17 cellular contexts compared by ENCODE assay signal in genomic region chr10:48245977-48246376, GRCh38. TPM values are rescaled to one million over a fixed set of nuclear protein-coding genes. Genes with fewer than 3 reads are reported as not detected.
DNase-seq lines count a peak whose midpoint lies in the region; ATAC-seq and TF ChIP-seq lines count a peak whose summit lies in the region.
"Had no signal": no experiment of that assay in that cellular context is flagged by ENCODE, and none has a peak within 500 bp of the region (broad histone marks: within the 10 kb centered on the region; RNA-seq: fewer than 3 reads in every experiment).

No MANE protein-coding gene starts in this region.

- DNase-seq in activated CD8-positive, alpha-beta memory T cell treated with anti-CD3 and anti-CD28 coated beads, Interleukin-2, amount 10 ng/mL, durations not matched to agents 7 days and 5 days = peak; percentile 16
- DNase-seq in activated CD8-positive, alpha-beta memory T cell treated with anti-CD3 and anti-CD28 coated beads, Interleukin-2, amount 50 U/mL, for 48 hours = no peak
- DNase-seq in H9 = peak; percentile 10
- peak; percentile 80 for DNase-seq in esophagus muscularis mucosa (ENCODE audit: extremely low spot score)
- DNase-seq in sigmoid colon = peak; percentile 37
- DNase-seq in activated T-cell treated with anti-CD3 and anti-CD28 coated beads, Interleukin-2, amount 50 U/mL, for 4 hours = no peak
- no peak for DNase-seq in NCI-H1436 treated with DMSO at 0.1 percent for 48 hours (lab: John Stamatoyannopoulos, UW)
- DNase-seq: ACHN; BE2C; C1 segment of cervical spinal cord; CD4-positive, CD25-positive, alpha-beta regulatory T cell; CD8-positive, alpha-beta memory T cell; COR-L47; HCEC 1CT had no signal

- H3K36me3 ChIP-seq in esophagus muscularis mucosa (no peaks in the 10 kb centered on the region), sigmoid colon (no peaks in the 10 kb centered on the region)
- H3K36me3 ChIP-seq: BE2C had no signal

- no peaks in the 10 kb centered on the region for H3K4me1 Mint-ChIP-seq in activated CD8-positive, alpha-beta memory T cell treated with anti-CD3 and anti-CD28 coated beads, Interleukin-2, amount 10 ng/mL, durations not matched to agents 7 days and 5 days
- H3K4me1 Mint-ChIP-seq in H9 = peaks cover 12 to 19% of the 10 kb centered on the region in 2 experiments
- H3K4me1 Mint-ChIP-seq in activated T-cell treated with anti-CD3 and anti-CD28 coated beads, Interleukin-2, amount 50 U/mL, for 4 hours (ENCODE audit: low read depth) = no peaks in the 10 kb centered on the region
- H3K4me1 Mint-ChIP-seq: CD8-positive, alpha-beta memory T cell had no signal

- H3K23me2 ChIP-seq in H9 (ENCODE audit: insufficient read length, low read depth, low read length, poor library complexity, severe bottlenecking) = no peaks in the 10 kb centered on the region

- H3K27me3 ChIP-seq in H9 (ENCODE audit: insufficient read depth, low read length) (no peaks in the 10 kb centered on the region), esophagus muscularis mucosa (no peaks in the 10 kb centered on the region), sigmoid colon (peaks cover 0 to 2% (median 0%) of the 10 kb centered on the region in 3 donors)
- H3K27me3 ChIP-seq: BE2C had no signal

- no peaks in the 10 kb centered on the region for H3K79me1 ChIP-seq in H9 (ENCODE audit: insufficient read depth, low read depth, low read length, poor library complexity, severe bottlenecking)

- no peak overlapping the region for H4K8ac ChIP-seq in H9 (replicated peaks; ENCODE audit: insufficient read length, low read depth, low read length)

- H4K5ac ChIP-seq in H9 (ENCODE audit: insufficient read length, low read depth, low read length) = no peak overlapping the region

- CTCF ChIA-PET in activated CD8-positive, alpha-beta memory T cell treated with anti-CD3 and anti-CD28 coated beads, Interleukin-2, amount 10 ng/mL, durations not matched to agents 7 days and 5 days (lab: Charles Lee) = no interaction called here

- H3K9ac ChIP-seq in H9 (ENCODE audit: extremely low read depth, insufficient read length, low read length) = no peak overlapping the region

- H3K4me1 ChIP-seq in H9 (ENCODE audit: insufficient read depth, low read length) (peaks cover 3% of the 10 kb centered on the region; the same call in 1 of the 2 replicates), esophagus muscularis mucosa (peaks cover 0 to 6% (median 0%) of the 10 kb centered on the region in 4 donors), sigmoid colon (no peaks in the 10 kb centered on the region)
- H3K4me1 ChIP-seq: BE2C had no signal

- H3K9me3 ChIP-seq in H9 (ENCODE audit: control insufficient read depth, low read depth, low read length) (no peaks in the 10 kb centered on the region), esophagus muscularis mucosa (no peaks in the 10 kb centered on the region), sigmoid colon (no peaks in the 10 kb centered on the region)
- H3K9me3 ChIP-seq: BE2C had no signal

- no peak overlapping the region for H3K23ac ChIP-seq in H9 (ENCODE audit: insufficient read length, low read depth, low read length)

- TF ChIP-seq POLR2A in esophagus muscularis mucosa (IDR thresholded peaks at IDR 0.05; ENCODE audit: low read depth) = no peak
- TF ChIP-seq POLR2A in sigmoid colon (IDR thresholded peaks at IDR 0.05) = no peak

- no peak for TF ChIP-seq EP300 in esophagus muscularis mucosa (IDR thresholded peaks at IDR 0.05)
- TF ChIP-seq EP300 in sigmoid colon (IDR thresholded peaks at IDR 0.05) = no peak

- no CpG with 5 or more reads among the region's 3 CpGs for WGBS in H9 (ENCODE audit: extremely low coverage, insufficient read length, low lambda C conversion rate)
- WGBS in esophagus muscularis mucosa = 97% methylated on average over 2 of the region's 3 CpGs
- WGBS in sigmoid colon, 2 donors = 85 to 89% methylated on average over 3 of the region's 3 CpGs

- no peak overlapping the region for H3K56ac ChIP-seq in H9 (ENCODE audit: insufficient read length, low read depth, low read length)

- no peak overlapping the region for H3K18ac ChIP-seq in H9 (ENCODE audit: insufficient read length, low read depth, low read length)

- H3K14ac ChIP-seq in H9 (ENCODE audit: insufficient read depth, low read length) = no peak overlapping the region

- no peak overlapping the region for H2BK12ac ChIP-seq in H9 (ENCODE audit: insufficient read length, low read depth, low read length)

- no peak overlapping the region for H3K27ac ChIP-seq in H9 (ENCODE audit: insufficient read length, low read depth, low read length)
- no peak overlapping the region for H3K27ac ChIP-seq in esophagus muscularis mucosa (replicated peaks in 1 of 4)
- no peak overlapping the region for H3K27ac ChIP-seq in sigmoid colon

- H2BK20ac ChIP-seq in H9 (ENCODE audit: low read depth, low read length, poor library complexity, severe bottlenecking) = no peak overlapping the region

- H2AK5ac ChIP-seq in H9 (ENCODE audit: insufficient read length, low read length) = no peak overlapping the region

- no peak overlapping the region for H3K4me2 ChIP-seq in H9 (ENCODE audit: insufficient read depth, insufficient read length, low read length)

- H3K4me3 ChIP-seq in esophagus muscularis mucosa = no peak overlapping the region
- H3K4me3 ChIP-seq in sigmoid colon = no peak overlapping the region

- TF ChIP-seq CTCF in H9 (conservative IDR thresholded peaks at IDR 0.05) = no peak
- TF ChIP-seq CTCF in esophagus muscularis mucosa (IDR thresholded peaks at IDR 0.05) = no peak
- no peak for TF ChIP-seq CTCF in sigmoid colon (IDR thresholded peaks at IDR 0.05)

- H2AFZ ChIP-seq in H9 (ENCODE audit: low read length) = no peak overlapping the region

- H3K4ac ChIP-seq in H9 (ENCODE audit: low read depth, low read length) = no peak overlapping the region

- no peak overlapping the region for H3T11ph ChIP-seq in H9 (ENCODE audit: low read length)

- no peaks in the 10 kb centered on the region for H3K36me3 Mint-ChIP-seq in activated CD8-positive, alpha-beta memory T cell treated with anti-CD3 and anti-CD28 coated beads, Interleukin-2, amount 10 ng/mL, durations not matched to agents 7 days and 5 days
- H3K36me3 Mint-ChIP-seq in H9 (ENCODE audit: insufficient read depth in 1 of 3, low read depth in 3 of 3) = no peaks in the 10 kb centered on the region
- no peaks in the 10 kb centered on the region for H3K36me3 Mint-ChIP-seq in activated T-cell treated with anti-CD3 and anti-CD28 coated beads, Interleukin-2, amount 50 U/mL, for 4 hours (ENCODE audit: insufficient read depth)
- H3K36me3 Mint-ChIP-seq: CD4-positive, CD25-positive, alpha-beta regulatory T cell; CD8-positive, alpha-beta memory T cell; IgD-negative memory B cell had no signal

- no peak overlapping the region for H2BK120ac ChIP-seq in H9 (ENCODE audit: low read depth, low read length, poor library complexity, severe bottlenecking)

- H4K91ac ChIP-seq in H9 (ENCODE audit: insufficient read length, low read depth, low read length) = no peak overlapping the region

- H3K9me3 Mint-ChIP-seq in activated CD8-positive, alpha-beta memory T cell treated with anti-CD3 and anti-CD28 coated beads, Interleukin-2, amount 10 ng/mL, durations not matched to agents 7 days and 5 days (ENCODE audit: low read depth) = no peaks in the 10 kb centered on the region
- H3K9me3 Mint-ChIP-seq in H9 = no peaks in the 10 kb centered on the region
- H3K9me3 Mint-ChIP-seq in activated T-cell treated with anti-CD3 and anti-CD28 coated beads, Interleukin-2, amount 50 U/mL, for 4 hours = no peaks in the 10 kb centered on the region
- H3K9me3 Mint-ChIP-seq: CD4-positive, CD25-positive, alpha-beta regulatory T cell; CD8-positive, alpha-beta memory T cell; IgD-negative memory B cell had no signal

- no peak for ATAC-seq in activated CD8-positive, alpha-beta memory T cell treated with anti-CD3 and anti-CD28 coated beads, Interleukin-2, amount 10 ng/mL, durations not matched to agents 7 days and 5 days
- no peak for ATAC-seq in activated T-cell treated with anti-CD3 and anti-CD28 coated beads, Interleukin-2, amount 50 U/mL, for 4 hours
- ATAC-seq: HepG2 had no signal

- H3K27ac Mint-ChIP-seq in activated CD8-positive, alpha-beta memory T cell treated with anti-CD3 and anti-CD28 coated beads, Interleukin-2, amount 10 ng/mL, durations not matched to agents 7 days and 5 days = no peak overlapping the region
- no peak overlapping the region for H3K27ac Mint-ChIP-seq in H9
- H3K27ac Mint-ChIP-seq: CD8-positive, alpha-beta memory T cell; IgD-negative memory B cell had no signal

- H2BK15ac ChIP-seq in H9 (ENCODE audit: low read depth, low read length) = no peak overlapping the region

- H4K20me1 ChIP-seq in H9 (ENCODE audit: control insufficient read depth, insufficient read depth, insufficient read length) = no peaks in the 10 kb centered on the region

- peaks cover 7% of the 10 kb centered on the region for H3K27me3 Mint-ChIP-seq in activated CD8-positive, alpha-beta memory T cell treated with anti-CD3 and anti-CD28 coated beads, Interleukin-2, amount 10 ng/mL, durations not matched to agents 7 days and 5 days
- no peaks in the 10 kb centered on the region for H3K27me3 Mint-ChIP-seq in H9 (ENCODE audit: low read depth)
- no peaks in the 10 kb centered on the region for H3K27me3 Mint-ChIP-seq in activated T-cell treated with anti-CD3 and anti-CD28 coated beads, Interleukin-2, amount 50 U/mL, for 4 hours (ENCODE audit: low read depth)

- H3K79me2 ChIP-seq in H9 (ENCODE audit: insufficient read depth, low read length) = no peaks in the 10 kb centered on the region

- H2BK5ac ChIP-seq in H9 (ENCODE audit: insufficient read length, low read length) = no peak overlapping the region

- intact Hi-C loops in esophagus muscularis mucosa (cut with DNase I) (no loop called here), sigmoid colon (cut with DNase I) (no loop called here)

- no peak overlapping the region for H3K4me3 Mint-ChIP-seq in activated CD8-positive, alpha-beta memory T cell treated with anti-CD3 and anti-CD28 coated beads, Interleukin-2, amount 10 ng/mL, durations not matched to agents 7 days and 5 days
- H3K4me3 Mint-ChIP-seq in H9 = no peak overlapping the region
- H3K4me3 Mint-ChIP-seq in activated T-cell treated with anti-CD3 and anti-CD28 coated beads, Interleukin-2, amount 50 U/mL, for 4 hours = no peak overlapping the region
- H3K4me3 Mint-ChIP-seq: CD4-positive, CD25-positive, alpha-beta regulatory T cell; IgD-negative memory B cell had no signal

RNA-seq across cellular contexts. Expression of gene FRMPD2, which starts 28.5 kb away (rescaled TPM):
- not detected for total RNA-seq in activated CD8-positive, alpha-beta memory T cell treated with anti-CD3 and anti-CD28 coated beads, Interleukin-2, amount 10 ng/mL, durations not matched to agents 7 days and 5 days
- total RNA-seq in H9 (2021) (0.44 and 0.48 TPM in 2 replicates), esophagus muscularis mucosa (not detected), sigmoid colon (not detected)
- polyA plus RNA-seq in sigmoid colon = under 1 TPM in 1 of 3 donors, not detected in 2; 0.09 TPM
- total RNA-seq in activated T-cell treated with anti-CD3 and anti-CD28 coated beads, Interleukin-2, amount 50 U/mL, for 4 hours = not detected
- total RNA-seq: CD4-positive, CD25-positive, alpha-beta regulatory T cell; CD8-positive, alpha-beta memory T cell; H4 had no signal
- polyA plus RNA-seq: CD4-positive, CD25-positive, alpha-beta regulatory T cell; CD8-positive, alpha-beta memory T cell; IgD-negative memory B cell had no signal

Comparison
In these comparisons a context has a peak if more than half of its experiments do, and no peak if none do; other contexts are left out.
1. DNase-seq: peak in activated CD8-positive, alpha-beta memory T cell treated with anti-CD3 and anti-CD28 coated beads, Interleukin-2, amount 10 ng/mL, durations not matched to agents 7 days and 5 days (single experiment), H9 (single experiment), esophagus muscularis mucosa (single experiment) and sigmoid colon (single experiment); none in activated CD8-positive, alpha-beta memory T cell treated with anti-CD3 and anti-CD28 coated beads, Interleukin-2, amount 50 U/mL, for 48 hours (single experiment), activated T-cell treated with anti-CD3 and anti-CD28 coated beads, Interleukin-2, amount 50 U/mL, for 4 hours (single experiment) and NCI-H1436 treated with DMSO at 0.1 percent for 48 hours (single experiment).